In genomic region chr4:15149842-15150592, GRCh38 we compare ENCODE assay signal across 8 cellular contexts.
DNase-seq lines count a peak whose midpoint lies in the region; ATAC-seq and TF ChIP-seq lines count a peak whose summit lies in the region.

No MANE protein-coding gene starts in this region.

- POLR2A ChIA-PET in RWPE1 (lab: Yijun Ruan, JAX; ENCODE audit: low non-redundant PET) = no interaction called here

- H3K36me3 ChIP-seq in esophagus (ENCODE audit: control insufficient read depth in 2 of 2, insufficient read depth in 2 of 2, low read length in 1 of 2) = no peaks in the 10 kb centered on the region

- ATAC-seq in GM21515 (IDR thresholded peaks at IDR 0.05; ENCODE audit: unreplicated experiment) (peak; percentile 81), HG03558 (IDR thresholded peaks at IDR 0.05; ENCODE audit: extremely low read depth, unreplicated experiment) (peak; percentile 64)

- 35 to 42% methylated on average over 9 of the region's 9 CpGs for WGBS in esophagus, 2 donors

- CTCF ChIA-PET in RWPE1 (lab: Yijun Ruan, JAX) = no interaction called here

- no peak overlapping the region for H3K4me3 ChIP-seq in esophagus (ENCODE audit: low read depth in 1 of 2, low read length in 2 of 2)

- no peaks in the 10 kb centered on the region for H3K27me3 ChIP-seq in esophagus (ENCODE audit: control insufficient read depth in 1 of 2, insufficient read depth in 2 of 2, low read length in 2 of 2)

- DNase-seq in DMS153 treated with DMSO at 0.1 percent for 48 hours (lab: John Stamatoyannopoulos, UW; ENCODE audit: unreplicated experiment) = peak; percentile 37
- peak; percentile 41 for DNase-seq in RWPE1 (ENCODE audit: low spot score)
- peak; percentile 84 for DNase-seq in mucosa of gallbladder (ENCODE audit: low spot score)
- no peak for DNase-seq in NAMALWA (ENCODE audit: low spot score)
- no peak for DNase-seq in central memory CD4-positive, alpha-beta T cell

- H3K9me3 ChIP-seq in esophagus (ENCODE audit: control insufficient read depth in 2 of 2, insufficient read depth in 1 of 2, low read depth in 1 of 2, low read length in 1 of 2) = no peaks in the 10 kb centered on the region

- no peak for TF ChIP-seq CTCF in RWPE1 (conservative IDR thresholded peaks at IDR 0.05; ENCODE audit: low read depth)

- H3K27ac ChIP-seq in RWPE1 (peak overlapping the region; percentile 54), esophagus (ENCODE audit: low read depth in 2 of 2, low read length in 1 of 2) (peak overlapping the region; percentile 52 to 69)

- peaks cover 8 to 14% of the 10 kb centered on the region in 2 donors for H3K4me1 ChIP-seq in esophagus (ENCODE audit: control insufficient read depth in 2 of 2, insufficient read depth in 2 of 2, low read length in 1 of 2)

Comparison
In these comparisons a context has a peak if more than half of its experiments do, and no peak if none do; other contexts are left out.
1. DNase-seq: peak in DMS153 treated with DMSO at 0.1 percent for 48 hours (single experiment), RWPE1 (single experiment) and mucosa of gallbladder (single experiment); none in NAMALWA (single experiment) and central memory CD4-positive, alpha-beta T cell (single experiment).